ENCODE assay signal across 8 cellular contexts in the genomic region with DNA sequence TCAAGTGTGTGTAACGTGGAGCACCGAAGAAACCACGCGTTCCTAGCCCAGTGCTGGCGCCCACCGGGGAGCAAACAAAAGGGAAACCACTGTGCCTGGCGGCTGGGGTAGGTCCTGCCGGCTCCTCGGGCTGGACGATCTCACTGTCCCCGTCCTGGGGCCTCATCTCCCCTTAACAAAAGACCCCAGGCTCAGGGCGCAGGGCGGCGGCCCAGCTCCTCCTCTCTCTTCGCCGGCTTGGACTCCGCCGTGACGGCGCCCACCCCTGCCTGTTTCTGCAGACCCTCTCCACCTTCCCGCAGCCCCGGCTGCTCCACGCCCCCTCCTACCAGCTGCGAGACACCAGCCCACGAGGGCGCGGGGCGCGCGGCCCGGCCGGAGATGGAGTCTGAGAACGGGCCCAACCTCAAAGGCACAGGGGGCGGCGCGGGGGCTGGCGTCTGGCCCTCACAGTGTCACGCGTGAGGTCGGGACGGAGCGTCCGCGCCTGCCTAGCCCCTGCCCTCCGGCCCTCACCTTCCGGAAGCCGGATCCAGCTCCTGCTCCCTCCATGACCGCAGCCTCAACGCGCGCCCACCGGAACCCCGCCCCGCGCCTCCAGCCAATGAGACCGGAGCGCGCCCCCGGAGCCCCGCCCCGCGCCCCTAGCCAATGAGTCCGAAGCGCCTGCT. TPM values are rescaled to one million over a fixed set of nuclear protein-coding genes. Genes with fewer than 3 reads are reported as not detected.
DNase-seq lines count a peak whose midpoint lies in the region; TF ChIP-seq lines count a peak whose summit lies in the region.

A gene (minus strand): TSS at position 569 of the 671 bp plus-strand sequence. CDS start 17 bp downstream, at position 552.

- peak; percentile 13 for DNase-seq in activated naive CD4-positive, alpha-beta T cell treated with Interleukin-2 at 50 U/mL for 16 hours
- no peak for DNase-seq in activated naive CD4-positive, alpha-beta T cell (lab: John Stamatoyannopoulos, UW)
- DNase-seq in SK-MEL-5 (ENCODE audit: low read depth, low spot score) (no peak), esophagus squamous epithelium (lab: John Stamatoyannopoulos, UW) (no peak), occipital lobe (lab: John Stamatoyannopoulos, UW) (no peak), NCI-H226 (no peak), NCI-H446 treated with DMSO at 0.1 percent for 48 hours (lab: John Stamatoyannopoulos, UW) (no peak), MV-4-11 (lab: John Stamatoyannopoulos, UW) (no peak)

- TF ChIP-seq POLR2A in esophagus squamous epithelium (IDR thresholded peaks at IDR 0.05): peak in 3 of 4 donors; percentile 35 to 56 (median 54)

- peaks cover 0 to 25% (median 4%) of the 10 kb centered on the region in 3 donors for H3K36me3 ChIP-seq in esophagus squamous epithelium

- WGBS in esophagus squamous epithelium, 2 donors: 3% methylated on average over 8 of the region's 64 CpGs; no CpG with 5 or more reads in 1 of the 2 donors

- H3K27ac ChIP-seq in esophagus squamous epithelium: peak within 1 kb of the TSS; percentile 75 to 88 (median 84)

- no peaks in the 10 kb centered on the region for H3K27me3 ChIP-seq in esophagus squamous epithelium

- intact Hi-C loops in esophagus squamous epithelium (cut with DNase I): loop anchor here (2.0 kb wide), 1 partner anchor 64 kb away; no protein-coding TSS in a partner anchor

- peaks cover 25 to 52% (median 30%) of the 10 kb centered on the region in 3 donors for H3K4me1 ChIP-seq in esophagus squamous epithelium

- in situ Hi-C loops in SK-MEL-5 (cut with HindIII; ENCODE audit: low pct_unique_long_range_greater_than_20kb, low sequenced_read_pairs): no loop called here

- no peak for TF ChIP-seq CTCF in esophagus squamous epithelium (IDR thresholded peaks at IDR 0.05)

- H3K9me3 ChIP-seq in esophagus squamous epithelium: no peaks in the 10 kb centered on the region

- peak within 1 kb of the TSS; percentile 62 to 97 (median 82) for H3K4me3 ChIP-seq in esophagus squamous epithelium

RNA-seq across cellular contexts. Expression of the gene that starts here (rescaled TPM):
- 130 and 134 TPM in 2 replicates for total RNA-seq in SK-MEL-5 (2014; rRNA removed; shearing (Covaris generic))
- polyA plus RNA-seq in SK-MEL-5 (2015; cell fraction: cytosol; rRNA removed): 135 and 199 TPM in 2 replicates
- polyA plus RNA-seq in SK-MEL-5 (2015; cell fraction: nucleus; rRNA removed): 308 and 335 TPM in 2 replicates
- total RNA-seq in esophagus squamous epithelium (100 to 1,000 TPM in 2 of 4 donors, 10 to 100 TPM in 2; 52.1 to 144 (median 106) TPM), occipital lobe (29.2 TPM)
